In genomic region chr2:59301466-59302402, GRCh38 we compare ENCODE assay signal across 9 cellular contexts.
DNase-seq lines count a peak whose midpoint lies in the region; ATAC-seq and TF ChIP-seq lines count a peak whose summit lies in the region.
"Had no signal": no experiment of that assay in that cellular context is flagged by ENCODE, and none has a peak within 500 bp of the region (broad histone marks: within the 10 kb centered on the region; RNA-seq: fewer than 3 reads in every experiment).

No MANE protein-coding gene starts in this region.

- H3K27ac ChIP-seq in HCT116 (ENCODE audit: low read depth, low read length), result no peak overlapping the region

- no peaks in the 10 kb centered on the region for H3K36me3 Mint-ChIP-seq in activated CD4-positive, alpha-beta T cell treated with anti-CD3 and anti-CD28 coated beads, Interleukin-2, amount 10 ng/mL, durations not matched to agents 7 days and 5 days (ENCODE audit: low read depth)
- no peaks in the 10 kb centered on the region for H3K36me3 Mint-ChIP-seq in nephron progenitor cell (ENCODE audit: low read depth)

- H3K9me2 ChIP-seq in HCT116 (ENCODE audit: insufficient read depth), result no peaks in the 10 kb centered on the region

- H3K4me2 ChIP-seq in HCT116 (ENCODE audit: low read length), result no peak overlapping the region

- H3K27ac Mint-ChIP-seq in activated CD4-positive, alpha-beta T cell treated with anti-CD3 and anti-CD28 coated beads, Interleukin-2, amount 10 ng/mL, durations not matched to agents 7 days and 5 days, result no peak overlapping the region
- H3K27ac Mint-ChIP-seq in nephron progenitor cell, result no peak overlapping the region
- H3K27ac Mint-ChIP-seq: dendritic cell treated with granulocyte-macrophage colony-stimulating factor and Interleukin-4, amounts not matched to agents 40 ng/mL and 50 ng/mL, for 4 days had no signal

- H3K9me3 Mint-ChIP-seq in activated CD4-positive, alpha-beta T cell treated with anti-CD3 and anti-CD28 coated beads, Interleukin-2, amount 10 ng/mL, durations not matched to agents 7 days and 5 days, result no peaks in the 10 kb centered on the region
- no peaks in the 10 kb centered on the region for H3K9me3 Mint-ChIP-seq in nephron progenitor cell
- H3K9me3 Mint-ChIP-seq: dendritic cell treated with granulocyte-macrophage colony-stimulating factor and Interleukin-4, amounts not matched to agents 40 ng/mL and 50 ng/mL, for 4 days had no signal

- no peaks in the 10 kb centered on the region for H3K9me3 ChIP-seq in HCT116 (ENCODE audit: control insufficient read depth in 1 of 2, insufficient read depth in 1 of 2, low read depth in 1 of 2, low read length in 2 of 2)

- H4K20me1 ChIP-seq in HCT116 (ENCODE audit: insufficient read depth), result no peaks in the 10 kb centered on the region

- POLR2A ChIA-PET in activated CD4-positive, alpha-beta T cell treated with anti-CD3 and anti-CD28 coated beads, Interleukin-2, amount 10 ng/mL, durations not matched to agents 7 days and 5 days (lab: Charles Lee), result no interaction called here
- POLR2A ChIA-PET in HCT116 (lab: Charles Lee), result no interaction called here

- no peaks in the 10 kb centered on the region for H3K27me3 ChIP-seq in HCT116 (ENCODE audit: insufficient read depth, low read length)

- no peak overlapping the region for H3K4me3 Mint-ChIP-seq in activated CD4-positive, alpha-beta T cell treated with anti-CD3 and anti-CD28 coated beads, Interleukin-2, amount 10 ng/mL, durations not matched to agents 7 days and 5 days
- no peak overlapping the region for H3K4me3 Mint-ChIP-seq in nephron progenitor cell
- H3K4me3 Mint-ChIP-seq: dendritic cell treated with granulocyte-macrophage colony-stimulating factor and Interleukin-4, amounts not matched to agents 40 ng/mL and 50 ng/mL, for 4 days had no signal

- no peaks in the 10 kb centered on the region for H3K79me2 ChIP-seq in HCT116 (ENCODE audit: insufficient read depth, low read length)

- no peaks in the 10 kb centered on the region for H3K27me3 Mint-ChIP-seq in activated CD4-positive, alpha-beta T cell treated with anti-CD3 and anti-CD28 coated beads, Interleukin-2, amount 10 ng/mL, durations not matched to agents 7 days and 5 days
- no peaks in the 10 kb centered on the region for H3K27me3 Mint-ChIP-seq in nephron progenitor cell (ENCODE audit: low read depth, poor library complexity)
- H3K27me3 Mint-ChIP-seq: dendritic cell treated with granulocyte-macrophage colony-stimulating factor and Interleukin-4, amounts not matched to agents 40 ng/mL and 50 ng/mL, for 4 days had no signal

- RAD21 ChIA-PET in HCT116 (lab: Charles Lee; ENCODE audit: low non-redundant PET in 1 of 2, low total read pairs in 2 of 2, uncharacterized antibody in 2 of 2, unreplicated experiment in 2 of 2), result no interaction called here

- no peak overlapping the region for H2AFZ ChIP-seq in HCT116 (ENCODE audit: low read depth, low read length, poor library complexity, severe bottlenecking)

- TF ChIP-seq RAD21 in HCT116 (IDR thresholded peaks at IDR 0.05; ENCODE audit: low read depth), result peak; percentile 26; the same call in 1 of the 2 replicates

- no peaks in the 10 kb centered on the region for H3K4me1 ChIP-seq in HCT116 (ENCODE audit: control insufficient read depth in 1 of 2, insufficient read depth in 2 of 2, low read length in 2 of 2)

- peak; percentile 27 for DNase-seq in activated CD4-positive, alpha-beta T cell treated with anti-CD3 and anti-CD28 coated beads, Interleukin-2, amount 10 ng/mL, durations not matched to agents 7 days and 5 days
- no peak for DNase-seq in activated CD4-positive, alpha-beta T cell treated with anti-CD3 and anti-CD28 coated beads for 4 hours
- DNase-seq in HCT116 (ENCODE audit: low read depth, low spot score) (peak; percentile 15), NCI-H1092 treated with DMSO at 0.1 percent for 48 hours (lab: John Stamatoyannopoulos, UW) (peak; percentile 28), SKM-1 (lab: John Stamatoyannopoulos, UW; ENCODE audit: unreplicated experiment) (peak; percentile 60), fibroblast of pulmonary artery (ENCODE audit: low read depth) (peak; percentile 75), nephron progenitor cell (peak; percentile 46)
- no peak for DNase-seq in central memory CD4-positive, alpha-beta T cell

- intact Hi-C loops in HCT116 (cut with micrococcal nuclease), result loop anchor here (10.0 kb wide), 1 partner anchor 1253 kb away; the partner anchor contains the start of gene BCL11A

- ATAC-seq in HCT116, result peak; percentile 60

- TF ChIP-seq CTCF in HCT116 (IDR thresholded peaks at IDR 0.05 in 2 of 3, conservative IDR thresholded peaks at IDR 0.05 in 1 of 3; ENCODE audit: borderline replicate concordance in 1 of 3, insufficient read depth in 1 of 3, low read depth in 2 of 3, low read length in 2 of 3) (peak in 2 of 3 experiments; percentile 30 to 40; a peak in 3 of 6 replicates), fibroblast of pulmonary artery (IDR thresholded peaks at IDR 0.05; ENCODE audit: low read length, missing control alignments) (peak; percentile 54), nephron progenitor cell (IDR thresholded peaks at IDR 0.05) (peak; percentile 65)

- no peaks in the 10 kb centered on the region for H3K36me3 ChIP-seq in HCT116 (ENCODE audit: control insufficient read depth in 1 of 2, insufficient read depth in 2 of 2, low read length in 2 of 2)

- BruUV-seq in HCT116 (replicated peaks; lab: Mats Ljungman, UMichigan), result no TSS peak

- H3K9ac ChIP-seq in HCT116 (ENCODE audit: low read length), result no peak overlapping the region

- no peak for TF ChIP-seq POLR2A in HCT116 (IDR thresholded peaks at IDR 0.05; ENCODE audit: borderline replicate concordance, extremely low read depth, insufficient read depth, insufficient read length)

- no peak overlapping the region for H3K4me3 ChIP-seq in HCT116 (replicated peaks in 1 of 2; ENCODE audit: low read depth in 1 of 2, low read length in 2 of 2)
- no peak overlapping the region for H3K4me3 ChIP-seq in fibroblast of pulmonary artery (replicated peaks; ENCODE audit: low read depth, low read length)

- CTCF ChIA-PET in activated CD4-positive, alpha-beta T cell treated with anti-CD3 and anti-CD28 coated beads, Interleukin-2, amount 10 ng/mL, durations not matched to agents 7 days and 5 days (lab: Charles Lee), result interaction anchor here (1.0 kb wide), 1 partner anchor 14 kb away, joined by 3 read pairs; no protein-coding TSS in a partner anchor
- CTCF ChIA-PET in HCT116 (lab: Charles Lee), result interaction anchor here (1.3 kb wide), 1 partner anchor 1248 kb away, joined by 4 read pairs; no protein-coding TSS in a partner anchor

- no peaks in the 10 kb centered on the region for H3K4me1 Mint-ChIP-seq in activated CD4-positive, alpha-beta T cell treated with anti-CD3 and anti-CD28 coated beads, Interleukin-2, amount 10 ng/mL, durations not matched to agents 7 days and 5 days
- H3K4me1 Mint-ChIP-seq in nephron progenitor cell, result peaks cover 20% of the 10 kb centered on the region

TF ChIP-seq in HCT116, 20 proteins besides CTCF, POLR2A, EP300 and RAD21:
- TF ChIP-seq EGR1 (IDR thresholded peaks at IDR 0.05; ENCODE audit: low read depth) (no peak), ELF1 (IDR thresholded peaks at IDR 0.05; ENCODE audit: borderline replicate concordance, low read depth) (no peak)

Comparison
In these comparisons a context has a peak if more than half of its experiments do, and no peak if none do; other contexts are left out.
1. DNase-seq: peak in activated CD4-positive, alpha-beta T cell treated with anti-CD3 and anti-CD28 coated beads, Interleukin-2, amount 10 ng/mL, durations not matched to agents 7 days and 5 days (single experiment), HCT116 (single experiment), NCI-H1092 treated with DMSO at 0.1 percent for 48 hours (single experiment), SKM-1 (single experiment), fibroblast of pulmonary artery (single experiment) and nephron progenitor cell (single experiment); none in activated CD4-positive, alpha-beta T cell treated with anti-CD3 and anti-CD28 coated beads for 4 hours (0 of 2) and central memory CD4-positive, alpha-beta T cell (single experiment).
2. Peak in every context shown above with its lines, with median percentiles within 50 percentile points of each other: CTCF ChIP-seq.